Comparison of ENCODE assay signal across 1 cellular context in genomic region chr7:16668978-16669377, GRCh38.
TF ChIP-seq lines count a peak whose summit lies in the region.

No MANE protein-coding gene starts in this region.

TF ChIP-seq in HepG2, 621 proteins besides CTCF, POLR2A, EP300 and RAD21:
- TF ChIP-seq MAX (IDR thresholded peaks at IDR 0.05) = peak; percentile 18; the same call in 1 of the 2 replicates
- TF ChIP-seq CBFB (CRISPR knock-in tag; IDR thresholded peaks at IDR 0.05) = no peak
- peak; percentile 69 for TF ChIP-seq ZNF460 (CRISPR knock-in tag; IDR thresholded peaks at IDR 0.05; ENCODE audit: borderline replicate concordance)
- TF ChIP-seq CEBPG (CRISPR knock-in tag; IDR thresholded peaks at IDR 0.05) = 0 out of 2 replicates have a peak, but pooled peaks have one; percentile 18
- peak; percentile 52; the same call in 1 of the 2 replicates for TF ChIP-seq CEBPB (IDR thresholded peaks at IDR 0.05; ENCODE audit: borderline replicate concordance, low read depth, low read length)
